ENCODE assay signal across 22 cellular contexts in the genomic region with DNA sequence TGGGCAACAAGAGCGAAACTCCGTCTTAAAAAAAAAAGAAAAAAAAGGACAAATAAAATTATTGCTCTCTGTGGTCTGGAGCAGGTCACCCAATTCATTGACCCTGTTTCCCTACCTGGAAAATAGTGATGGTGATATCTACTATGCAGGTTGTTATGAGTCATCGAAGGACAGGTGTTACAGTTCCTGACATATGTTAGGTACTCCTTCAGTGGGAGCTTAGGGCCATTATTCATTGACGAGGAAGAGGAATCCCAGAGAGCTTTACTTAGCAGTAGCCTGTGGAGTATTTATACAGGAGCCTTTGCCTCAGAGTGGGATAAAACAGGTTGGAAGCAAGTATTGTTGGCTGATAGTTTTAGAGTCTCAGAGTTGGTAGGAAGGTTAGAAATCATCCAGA.
"Had no signal": no experiment of that assay in that cellular context is flagged by ENCODE, and none has a peak within 500 bp of the region (broad histone marks: within the 10 kb centered on the region; RNA-seq: fewer than 3 reads in every experiment).

No MANE protein-coding gene starts in this region.

- ATAC-seq: activated CD4-positive, alpha-beta T cell treated with anti-CD3 and anti-CD28 coated beads for 36 hours; activated T-cell treated with anti-CD3 and anti-CD28 coated beads, Interleukin-2, amount 50 U/mL, for 4 hours; left lung; natural killer cell had no signal

- H3K36me3 ChIP-seq: adrenal gland, ascending aorta, brain microvascular endothelial cell, left lung, sigmoid colon, vagina had no signal

- H3K9me3 ChIP-seq: adrenal gland, ascending aorta, left lung, sigmoid colon, testis, vagina had no signal

- H3K4me1 ChIP-seq: ascending aorta, left lung, sigmoid colon, testis, vagina had no signal

- FAIRE-seq: endometrium had no signal

- H3K4me3 ChIP-seq: adrenal gland, ascending aorta, left lung, sigmoid colon, testis, vagina had no signal

- DNase-seq: activated B cell treated with CpG ODN at 0.5 μM for 24 hours; activated CD4-positive, alpha-beta T cell treated with anti-CD3 and anti-CD28 coated beads for 36 hours; activated CD4-positive, alpha-beta T cell treated with anti-CD3 and anti-CD28 coated beads, Interleukin-2, amount 50 U/mL, for 4 hours; activated CD8-positive, alpha-beta memory T cell treated with anti-CD3 and anti-CD28 coated beads for 24 hours; activated CD8-positive, alpha-beta memory T cell treated with anti-CD3 and anti-CD28 coated beads, Interleukin-2, amount 50 U/mL, for 48 hours; activated naive CD4-positive, alpha-beta T cell; activated T-cell treated with anti-CD3 and anti-CD28 coated beads, Interleukin-2, amount 50 U/mL, for 4 hours; adrenal gland; brain microvascular endothelial cell; caudate nucleus; effector CD4-positive, alpha-beta T cell; erythroblast; foreskin fibroblast; left lung; natural killer cell; sigmoid colon; stimulated activated CD4-positive, alpha-beta T cell treated with anti-CD3 and anti-CD28 coated beads, Interleukin-4, amount 100 ng/mL, for 1 hour; stimulated activated naive CD4-positive, alpha-beta T cell; testis had no signal

- H3K27ac ChIP-seq: adrenal gland, ascending aorta, brain microvascular endothelial cell, left lung, sigmoid colon, testis, vagina had no signal

- H3K27me3 ChIP-seq: adrenal gland, ascending aorta, brain microvascular endothelial cell, left lung, sigmoid colon, testis, vagina had no signal
